8 cellular contexts compared by ENCODE assay signal in the genomic region with DNA sequence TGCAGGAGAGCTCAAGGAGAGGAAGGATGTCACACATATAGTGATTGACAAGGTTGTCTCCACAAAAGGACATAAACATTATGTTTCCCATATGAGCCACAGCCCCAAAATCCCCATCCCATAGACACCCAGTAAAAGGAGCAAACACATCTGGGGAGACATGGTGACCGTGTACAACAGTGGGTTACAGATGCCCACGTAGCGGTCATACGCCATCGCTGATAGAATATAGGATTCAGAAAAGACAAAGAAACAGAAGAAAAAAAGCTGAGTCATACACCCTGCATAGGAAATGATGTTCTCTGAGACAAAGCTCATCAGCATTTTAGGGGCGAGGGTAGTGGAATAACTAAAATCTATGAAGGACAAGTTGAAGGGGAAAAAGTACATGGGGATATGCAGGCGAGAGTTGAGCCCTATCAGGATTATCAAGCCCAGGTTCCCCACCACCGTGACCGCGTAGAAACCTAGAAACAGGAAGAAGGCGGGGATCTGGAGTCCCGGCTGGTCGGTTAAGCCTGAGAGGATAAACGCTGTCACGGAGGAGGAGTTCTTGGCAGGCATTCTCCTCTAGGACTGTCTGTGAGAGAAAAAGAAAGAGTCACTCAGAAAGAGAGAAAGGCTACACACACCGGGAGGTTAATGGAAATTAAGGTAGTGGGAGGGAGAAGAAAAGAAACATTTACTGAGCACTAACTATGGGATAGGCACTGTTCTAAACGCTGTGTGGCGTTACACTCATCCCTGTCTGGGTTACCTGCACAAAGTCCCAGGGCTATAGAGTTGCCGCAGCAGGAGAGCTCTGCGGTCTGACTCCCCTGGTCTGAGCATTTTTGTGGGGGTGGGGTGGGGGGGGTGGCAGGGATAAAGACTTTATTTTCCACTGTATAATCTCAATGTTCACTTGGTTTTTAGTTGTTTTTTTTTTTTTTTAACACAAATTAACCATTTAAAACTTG. TPM values are rescaled to one million over a fixed set of nuclear protein-coding genes. Genes with fewer than 3 reads are reported as not detected.
DNase-seq lines count a peak whose midpoint lies in the region; ATAC-seq and TF ChIP-seq lines count a peak whose summit lies in the region.

No MANE protein-coding gene starts in this region.

- peaks cover 8% of the 10 kb centered on the region for H3K4me1 Mint-ChIP-seq in T-helper 17 cell

- DNase-seq in SIG-M5 treated with dmso at 0.1 percent for 504 hours (lab: John Stamatoyannopoulos, UW; ENCODE audit: unreplicated experiment) (peak; percentile 25), SIG-M5 (lab: John Stamatoyannopoulos, UW) (no peak), T-helper 17 cell (no peak), fibroblast of peridontal ligament (ENCODE audit: extremely low read depth) (peak; percentile 55), trophoblast cell (peak; percentile 18 to 47), HEK293T (ENCODE audit: extremely low spot score) (no peak)

- no peak overlapping the region for H3K18ac ChIP-seq in trophoblast cell (ENCODE audit: low read length)

- H3K4me3 ChIP-seq in HUES64 (ENCODE audit: low read length) (peak overlapping the region; percentile 30), trophoblast cell (ENCODE audit: low read depth, low read length) (no peak overlapping the region)

- no peak overlapping the region for H3K27ac Mint-ChIP-seq in T-helper 17 cell

- CTCF ChIA-PET in HEK293T (lab: Yijun Ruan, JAX), result no interaction called here

- no peak overlapping the region for H3K14ac ChIP-seq in trophoblast cell (ENCODE audit: low read length)

- peak overlapping the region; percentile 21 for H2BK5ac ChIP-seq in trophoblast cell (ENCODE audit: low read depth, low read length, poor library complexity)

- POLR2A ChIA-PET in HEK293T (lab: Yijun Ruan, JAX), result no interaction called here

- H4K91ac ChIP-seq in trophoblast cell (ENCODE audit: low read depth, low read length), result peak overlapping the region; percentile 67

- H3K4me3 Mint-ChIP-seq in T-helper 17 cell, result peak overlapping the region; percentile 47

- H3K79me2 ChIP-seq in trophoblast cell (ENCODE audit: control insufficient read depth, insufficient read depth, low read length, poor library complexity), result no peaks in the 10 kb centered on the region

- H4K8ac ChIP-seq in trophoblast cell (ENCODE audit: low read depth, low read length), result peak overlapping the region; percentile 70

- H3K9ac ChIP-seq in HUES64 (ENCODE audit: low read depth, low read length), result peak overlapping the region; percentile 13; the same call in 1 of the 2 replicates
- H3K9ac ChIP-seq in trophoblast cell (ENCODE audit: low read length), result no peak overlapping the region

- H3K27ac ChIP-seq in HUES64 (ENCODE audit: low read depth, low read length) (0 out of 2 replicates have a peak overlapping the region, but pooled peaks have one; percentile 11), trophoblast cell (ENCODE audit: low read depth, low read length) (no peak overlapping the region)

- H3K36me3 ChIP-seq in HUES64 (ENCODE audit: insufficient read depth, low read length), result no peaks in the 10 kb centered on the region
- H3K36me3 ChIP-seq in trophoblast cell (ENCODE audit: control insufficient read depth in 1 of 2, insufficient read depth in 2 of 2, low read length in 2 of 2), result no peaks in the 10 kb centered on the region

- H2AFZ ChIP-seq in trophoblast cell (ENCODE audit: insufficient read depth, low read length, poor library complexity), result no peak overlapping the region

- no peak overlapping the region for H4K12ac ChIP-seq in trophoblast cell (ENCODE audit: low read depth, low read length)

- H2BK12ac ChIP-seq in trophoblast cell (ENCODE audit: low read length), result peak overlapping the region; percentile 35

- H3K79me1 ChIP-seq in trophoblast cell (ENCODE audit: low read length), result peaks cover 6% of the 10 kb centered on the region

- H3K36me3 Mint-ChIP-seq in T-helper 17 cell (ENCODE audit: low read depth), result no peaks in the 10 kb centered on the region

- H3K23ac ChIP-seq in trophoblast cell (ENCODE audit: low read length), result no peak overlapping the region

- H3K4me2 ChIP-seq in trophoblast cell (ENCODE audit: low read length), result peak overlapping the region; percentile 54

- H3K4me1 ChIP-seq in HUES64 (ENCODE audit: insufficient read depth, low read length), result peaks cover 23% of the 10 kb centered on the region
- peaks cover 6 to 10% of the 10 kb centered on the region in 2 experiments for H3K4me1 ChIP-seq in trophoblast cell (ENCODE audit: control insufficient read depth in 1 of 2, insufficient read depth in 2 of 2, low read length in 2 of 2)

- WGBS in HUES64, result 32% methylated on average over 20 of the region's 20 CpGs
- no CpG with 5 or more reads among the region's 20 CpGs for whole genome bisulfite sequencing in trophoblast cell (ENCODE audit: extremely low coverage, insufficient coverage, insufficient read length)

- H3K27me3 ChIP-seq in HUES64 (ENCODE audit: insufficient read depth, low read length), result no peaks in the 10 kb centered on the region
- no peaks in the 10 kb centered on the region for H3K27me3 ChIP-seq in trophoblast cell (ENCODE audit: insufficient read depth, low read length)

- peaks cover 16% of the 10 kb centered on the region for H3K27me3 Mint-ChIP-seq in T-helper 17 cell

- peak overlapping the region; percentile 43 for H2BK120ac ChIP-seq in trophoblast cell (ENCODE audit: insufficient read depth, low read length, poor library complexity)

- H2AK5ac ChIP-seq in trophoblast cell (ENCODE audit: low read length), result no peak overlapping the region

- ATAC-seq in T-helper 17 cell (no peak), HG03432 (IDR thresholded peaks at IDR 0.05; ENCODE audit: unreplicated experiment) (no peak)

- H3K4ac ChIP-seq in trophoblast cell (ENCODE audit: low read depth, low read length), result no peak overlapping the region

- H3K9me3 ChIP-seq in HUES64 (ENCODE audit: insufficient read depth, low read depth, low read length) (no peaks in the 10 kb centered on the region), T-helper 17 cell (ENCODE audit: control insufficient read depth, low read length, poor library complexity, severe bottlenecking) (no peaks in the 10 kb centered on the region), trophoblast cell (ENCODE audit: insufficient read depth, low read depth, low read length) (no peaks in the 10 kb centered on the region)

TF ChIP-seq in HEK293T, 16 proteins besides CTCF, POLR2A, EP300 and RAD21:
- no peak for TF ChIP-seq HDGF (IDR thresholded peaks at IDR 0.05; ENCODE audit: borderline replicate concordance)
- no peak for TF ChIP-seq FOXM1 (IDR thresholded peaks at IDR 0.05; ENCODE audit: borderline replicate concordance)
- no peak for TF ChIP-seq CTBP1 (IDR thresholded peaks at IDR 0.05; ENCODE audit: borderline replicate concordance)
- no peak for TF ChIP-seq BHLHE40 (IDR thresholded peaks at IDR 0.05; ENCODE audit: borderline replicate concordance)
- TF ChIP-seq LEF1 (IDR thresholded peaks at IDR 0.05; ENCODE audit: borderline replicate concordance), result no peak
- no peak for TF ChIP-seq TARDBP (IDR thresholded peaks at IDR 0.05)

RNA-seq across cellular contexts. Expression of a gene that starts 36.1 kb away (rescaled TPM):
- not detected for polyA plus RNA-seq in HUES64 (2013, experiment 1 of 2)
- not detected for polyA plus RNA-seq in HUES64 (2013, experiment 2 of 2)
- total RNA-seq in T-helper 17 cell, result not detected
- not detected in 2 replicates for polyA plus RNA-seq in trophoblast cell (2013)

RNA-seq across cellular contexts. Expression of a gene that starts 57.0 kb away (rescaled TPM):
- not detected for polyA plus RNA-seq in HUES64 (2013, experiment 1 of 2)
- polyA plus RNA-seq in HUES64 (2013, experiment 2 of 2), result not detected
- not detected for total RNA-seq in T-helper 17 cell
- not detected in 2 replicates for polyA plus RNA-seq in trophoblast cell (2013)

Comparison
In these comparisons a context has a peak if more than half of its experiments do, and no peak if none do; other contexts are left out.
1. DNase-seq: peak in SIG-M5 treated with dmso at 0.1 percent for 504 hours (single experiment), fibroblast of peridontal ligament (single experiment) and trophoblast cell (2 of 2); none in SIG-M5 (single experiment), T-helper 17 cell (0 of 3) and HEK293T (single experiment).